Comparison of ENCODE assay signal across 23 cellular contexts in genomic region chr2:238351315-238351714, GRCh38. TPM values are rescaled to one million over a fixed set of nuclear protein-coding genes. Genes with fewer than 3 reads are reported as not detected.
DNase-seq lines count a peak whose midpoint lies in the region; ATAC-seq, FAIRE-seq and TF ChIP-seq lines count a peak whose summit lies in the region.
"Had no signal": no experiment of that assay in that cellular context is flagged by ENCODE, and none has a peak within 500 bp of the region (broad histone marks: within the 10 kb centered on the region; RNA-seq: fewer than 3 reads in every experiment).

No MANE protein-coding gene starts in this region.

- H3K9me2 ChIP-seq in GM23338 (ENCODE audit: insufficient read depth): no peaks in the 10 kb centered on the region

- H3K4me1 ChIP-seq in GM23338 (ENCODE audit: insufficient read depth): no peaks in the 10 kb centered on the region
- H3K4me1 ChIP-seq in body of pancreas: peaks cover 9% of the 10 kb centered on the region
- H3K4me1 ChIP-seq in tibial artery: no peaks in the 10 kb centered on the region
- H3K4me1 ChIP-seq: A549, BE2C had no signal

- H3K36me3 ChIP-seq in GM23338 (ENCODE audit: insufficient read depth) (0 out of 2 replicates have a peak, but pooled peaks cover 6% of the 10 kb centered on the region), body of pancreas (replicated peaks in 1 of 2; ENCODE audit: insufficient read depth in 1 of 2, low read depth in 2 of 2) (peaks cover 0 to 2% of the 10 kb centered on the region in 2 donors), tibial artery (peaks cover 10 to 87% (median 42%) of the 10 kb centered on the region in 3 donors)
- H3K36me3 ChIP-seq: BE2C had no signal

- H3K4me2 ChIP-seq in GM23338: no peak overlapping the region
- H3K4me2 ChIP-seq: A549; BLaER1 treated with 17β-estradiol and CSF1 and Interleukin-3, amounts not matched to agents 10 nM and 100 nM had no signal

- H3F3A ChIP-seq in GM23338 (replicated peaks; ENCODE audit: low read depth): no peaks in the 10 kb centered on the region

- intact Hi-C loops in body of pancreas (cut with DNase I) (loop anchor here (10.0 kb wide), 1 partner anchor 433 kb away; no protein-coding TSS in a partner anchor), tibial artery (cut with DNase I; ENCODE audit: low total_unique reads) (no loop called here)

- peaks cover 4% of the 10 kb centered on the region; the same call in 2 of the 3 replicates for H3K4me1 Mint-ChIP-seq in GM23338
- H3K4me1 Mint-ChIP-seq: CD14-positive monocyte; CD8-positive, alpha-beta memory T cell had no signal

- 52 to 53% methylated on average over 15 of the region's 15 CpGs for WGBS in body of pancreas, 2 donors

- ATAC-seq in GM23338 (peak; percentile 48; the same call in 2 of the 3 replicates), body of pancreas (peak; percentile 63)

- no peaks in the 10 kb centered on the region for H3K79me2 ChIP-seq in GM23338 (replicated peaks; ENCODE audit: insufficient read depth)

- TF ChIP-seq CTCF in GM23338 (conservative IDR thresholded peaks at IDR 0.05; ENCODE audit: low read depth in 2 of 2) (no peak), body of pancreas (IDR thresholded peaks at IDR 0.05) (no peak), tibial artery (IDR thresholded peaks at IDR 0.05) (no peak)

- H3K4me3 Mint-ChIP-seq in GM23338: no peak overlapping the region
- H3K4me3 Mint-ChIP-seq: CD14-positive monocyte; CD4-positive, alpha-beta T cell; CD8-positive, alpha-beta memory T cell; HFFc6 had no signal

- no peak overlapping the region for H3K4me3 ChIP-seq in GM23338
- no peak overlapping the region for H3K4me3 ChIP-seq in body of pancreas
- no peak overlapping the region for H3K4me3 ChIP-seq in tibial artery
- H3K4me3 ChIP-seq: A549; BLaER1 treated with 17β-estradiol and CSF1 and Interleukin-3, amounts not matched to agents 10 nM and 100 nM had no signal

- H3K9me3 ChIP-seq in body of pancreas: no peaks in the 10 kb centered on the region
- H3K9me3 ChIP-seq in tibial artery: no peaks in the 10 kb centered on the region
- H3K9me3 ChIP-seq: A549; BE2C; BLaER1 treated with 17β-estradiol and CSF1 and Interleukin-3, amounts not matched to agents 10 nM and 100 nM had no signal

- H2AFZ ChIP-seq in GM23338: no peak overlapping the region

- H3K27me3 Mint-ChIP-seq in GM23338 (ENCODE audit: insufficient read depth, low read depth, poor library complexity): no peaks in the 10 kb centered on the region
- H3K27me3 Mint-ChIP-seq: CD4-positive, alpha-beta T cell; CD8-positive, alpha-beta memory T cell had no signal

- DNase-seq in GM23338 (ENCODE audit: low spot score) (no peak), body of pancreas (peak; percentile 32 to 69 (median 48)), myocyte (ENCODE audit: low read depth) (peak; percentile 20), HCEC 1CT (no peak), tibial artery (no peak), RCC 7860 (ENCODE audit: low spot score) (no peak)
- DNase-seq: 8988T; ACHN; AML-193; BE2C; CD4-positive, alpha-beta T cell; CD8-positive, alpha-beta memory T cell; DMS 273 treated with DMSO at 0.1 percent for 48 hours; DND-41; H7; HFFc6 had no signal

- H4K20me1 ChIP-seq in GM23338 (replicated peaks; ENCODE audit: insufficient read depth): no peaks in the 10 kb centered on the region

- H3K36me3 Mint-ChIP-seq in GM23338 (ENCODE audit: low read depth): peaks cover 11% of the 10 kb centered on the region

- TF ChIP-seq POLR2A in body of pancreas (IDR thresholded peaks at IDR 0.05): no peak

- H3K27me3 ChIP-seq in GM23338 (ENCODE audit: insufficient read depth) (no peaks in the 10 kb centered on the region), body of pancreas (no peaks in the 10 kb centered on the region), tibial artery (no peaks in the 10 kb centered on the region)
- H3K27me3 ChIP-seq: BE2C; BLaER1 treated with 17β-estradiol and CSF1 and Interleukin-3, amounts not matched to agents 10 nM and 100 nM had no signal

- FAIRE-seq in RCC 7860 (lab: Jason Lieb, UNC): no peak
- FAIRE-seq: A549, D721Med, G401.6, GM12892, H1 had no signal

- no peaks in the 10 kb centered on the region for H3K9me3 Mint-ChIP-seq in GM23338
- H3K9me3 Mint-ChIP-seq: CD14-positive monocyte; CD4-positive, alpha-beta T cell; CD8-positive, alpha-beta memory T cell; HFFc6 had no signal

- H3K27ac Mint-ChIP-seq in GM23338: no peak overlapping the region
- H3K27ac Mint-ChIP-seq: CD14-positive monocyte; CD4-positive, alpha-beta T cell; CD8-positive, alpha-beta memory T cell; HFFc6 had no signal

- H3K27ac ChIP-seq in GM23338 (ENCODE audit: low read depth): no peak overlapping the region
- no peak overlapping the region for H3K27ac ChIP-seq in body of pancreas
- H3K27ac ChIP-seq in tibial artery: no peak overlapping the region
- H3K27ac ChIP-seq: A549; BLaER1 treated with 17β-estradiol and CSF1 and Interleukin-3, amounts not matched to agents 10 nM and 100 nM had no signal

TF ChIP-seq in GM23338, 12 proteins besides CTCF, POLR2A, EP300 and RAD21:
- no peak for TF ChIP-seq ZNF114 (CRISPR knock-in tag; IDR thresholded peaks at IDR 0.05)

RNA-seq across cellular contexts. Expression of gene TRAF3IP1, which starts 31.0 kb away (rescaled TPM):
- total RNA-seq in GM23338 (2014; rRNA removed; shearing (Covaris generic)): 12.2 and 12.5 TPM in 2 replicates
- polyA plus RNA-seq in GM23338 (2016; fragmentation: Nextera tagmentation; extraction: Ambion mirVana): 20.0 and 20.7 TPM in 2 replicates
- total RNA-seq in body of pancreas (10 to 100 TPM in 1 of 2 donors, 1 to 10 TPM in 1; 5.4 to 10.9 TPM), myocyte (8.2 and 8.8 TPM in 2 replicates)
- polyA plus RNA-seq in myocyte (2012): 12.6 TPM

Comparison
In these comparisons a context has a peak if more than half of its experiments do, and no peak if none do; other contexts are left out.
1. DNase-seq: peak in body of pancreas (4 of 4) and myocyte (single experiment); none in GM23338 (single experiment), HCEC 1CT (single experiment), tibial artery (0 of 2) and RCC 7860 (single experiment).